Comparison of ENCODE assay signal across 1 cellular context in the genomic region with DNA sequence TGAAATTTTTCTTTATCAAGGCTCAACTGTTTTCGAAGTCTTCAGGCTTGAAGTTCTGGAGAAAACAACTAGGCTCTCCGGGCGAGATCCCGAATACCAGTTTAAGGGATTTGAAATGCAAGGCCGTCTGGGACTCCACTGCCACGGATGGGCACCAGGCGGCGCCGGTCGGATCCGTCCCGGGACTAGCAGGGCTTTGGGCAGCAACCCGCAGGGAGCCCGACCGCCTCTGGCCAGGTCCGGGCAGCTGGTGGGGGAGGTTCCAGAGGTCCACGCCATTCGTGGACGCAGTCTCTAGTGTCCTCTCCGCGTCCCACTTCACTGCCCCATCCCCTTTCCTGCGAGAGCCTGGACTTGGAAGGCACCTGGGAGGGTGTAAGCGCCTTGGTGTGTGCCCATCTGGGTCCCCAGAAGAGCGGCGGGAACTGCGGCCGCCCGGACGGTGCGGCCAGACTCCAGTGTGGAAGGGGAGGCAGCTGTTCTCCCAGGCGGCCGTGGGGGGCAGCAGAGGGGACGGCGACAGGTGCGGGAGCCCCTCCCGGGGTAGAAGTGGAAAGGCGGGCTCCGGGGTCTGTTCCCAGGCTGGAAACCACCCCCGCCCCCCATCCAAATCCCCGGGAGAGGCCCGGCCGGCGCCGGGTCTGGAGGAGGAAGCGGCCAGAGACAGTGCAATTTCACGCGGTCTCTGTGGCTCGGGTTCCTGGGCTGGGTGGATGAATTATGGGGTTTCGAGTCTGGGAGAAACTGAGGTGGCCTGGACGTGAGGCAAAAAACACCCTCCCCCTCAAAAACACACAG.
TF ChIP-seq lines count a peak whose summit lies in the region.

No MANE protein-coding gene starts in this region.

TF ChIP-seq in IMR-90, 13 proteins besides CTCF, POLR2A, EP300 and RAD21:
- TF ChIP-seq RCOR1 (IDR thresholded peaks at IDR 0.05; ENCODE audit: insufficient replicate concordance, low read length): peak; percentile 67
- no peak for TF ChIP-seq BHLHE40 (IDR thresholded peaks at IDR 0.05; ENCODE audit: low read depth, low read length)
- TF ChIP-seq SMC3 (IDR thresholded peaks at IDR 0.05; ENCODE audit: low read depth, low read length): peak; percentile 69
- TF ChIP-seq RFX5 (IDR thresholded peaks at IDR 0.05; ENCODE audit: low read depth, low read length): no peak
- TF ChIP-seq USF2 (IDR thresholded peaks at IDR 0.05; ENCODE audit: low read depth, low read length): no peak
